18 cellular contexts compared by ENCODE assay signal in the genomic region with DNA sequence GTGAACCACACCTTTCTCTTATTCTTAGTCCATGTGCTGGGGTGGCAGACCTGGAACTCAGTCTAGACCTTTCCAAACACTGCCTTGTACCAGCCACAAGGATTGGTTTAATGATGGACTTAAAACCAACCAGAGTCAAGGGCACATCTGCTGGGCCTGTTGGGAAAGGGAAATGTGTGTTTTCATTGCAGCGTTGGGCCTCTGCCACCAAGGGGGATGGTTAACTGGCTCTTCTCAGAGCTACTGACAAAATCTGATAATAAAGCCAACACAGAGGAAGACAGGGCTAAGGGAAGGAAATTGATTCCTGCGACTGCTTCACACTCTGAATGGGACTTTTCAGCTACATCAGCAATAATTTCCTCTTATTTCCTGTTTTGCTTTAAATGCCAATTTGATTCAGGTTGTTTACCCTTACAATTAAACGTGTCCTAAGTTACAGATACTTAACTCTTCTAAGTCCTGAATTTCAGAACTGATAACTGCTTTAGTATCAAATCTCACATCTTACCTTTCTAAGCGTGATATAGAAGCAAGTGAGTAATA.
"Had no signal": no experiment of that assay in that cellular context is flagged by ENCODE, and none has a peak within 500 bp of the region (broad histone marks: within the 10 kb centered on the region; RNA-seq: fewer than 3 reads in every experiment).

No MANE protein-coding gene starts in this region.

- FAIRE-seq: frontal cortex, keratinocyte, urothelium cell line had no signal

- DNase-seq: cortex of kidney; effector memory CD8-positive, alpha-beta T cell; left ventricle myocardium superior; lower lobe of right lung; naive thymus-derived CD8-positive, alpha-beta T cell; nephron progenitor cell; nucleus accumbens; sigmoid colon; stimulated activated CD4-positive, alpha-beta T cell treated with anti-CD3 and anti-CD28 coated beads, Interleukin-2, amount 100 ng/mL, for 48 hours; stimulated activated naive B cell treated with anti-CD40 and anti-IgM and Interleukin-4, amounts not matched to agents 10 μg/mL and 1 μg/mL and 100 μg/mL, for 72 hours; upper lobe of left lung had no signal

- H3K4me1 ChIP-seq: lower lobe of right lung, prostate gland, right atrium auricular region, sigmoid colon, tibial nerve, upper lobe of left lung had no signal

- H3K9me3 ChIP-seq: lower lobe of right lung, prostate gland, right atrium auricular region, thoracic aorta, tibial nerve, upper lobe of left lung had no signal

- H3K27ac ChIP-seq: lower lobe of right lung, prostate gland, right atrium auricular region, sigmoid colon, thoracic aorta, tibial nerve, upper lobe of left lung had no signal

- H3K36me3 ChIP-seq: lower lobe of right lung, prostate gland, right atrium auricular region, sigmoid colon, thoracic aorta, tibial nerve, upper lobe of left lung had no signal

- H3K27me3 ChIP-seq: right atrium auricular region, sigmoid colon, tibial nerve, upper lobe of left lung had no signal

- H3K4me3 ChIP-seq: lower lobe of right lung, prostate gland, right atrium auricular region, sigmoid colon, thoracic aorta, tibial nerve, upper lobe of left lung had no signal

- ATAC-seq: effector memory CD8-positive, alpha-beta T cell; left ventricle myocardium superior; lower lobe of right lung; naive thymus-derived CD8-positive, alpha-beta T cell; stimulated activated naive B cell treated with anti-CD40 and anti-IgM and Interleukin-4, amounts not matched to agents 10 μg/mL and 1 μg/mL and 100 μg/mL, for 72 hours had no signal
